In the genomic region with DNA sequence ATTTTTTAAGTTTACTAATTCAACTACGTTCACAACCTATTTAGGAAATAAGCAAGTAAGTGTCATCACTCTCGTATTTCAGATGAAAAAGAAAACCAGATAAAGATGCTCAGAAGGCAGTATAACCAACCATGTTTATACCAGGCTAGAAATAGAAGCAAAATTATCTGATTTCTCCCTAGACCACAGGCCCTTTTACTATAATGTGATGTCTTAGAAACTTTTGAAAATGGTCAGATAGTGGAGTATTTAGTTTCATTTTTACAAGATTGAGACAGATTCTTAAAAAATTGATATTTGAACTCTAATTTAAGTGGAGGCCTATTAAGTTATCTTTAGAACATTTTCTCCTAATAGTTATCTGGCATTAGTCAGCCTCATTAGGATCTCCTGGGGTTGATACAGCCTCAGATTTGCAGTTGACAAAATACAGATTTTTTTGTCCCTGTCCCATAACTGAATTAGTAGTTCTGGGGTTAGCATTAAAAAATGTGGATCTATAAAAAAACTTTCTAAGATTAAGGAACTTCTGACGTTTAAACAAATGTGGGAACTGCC, we compare ENCODE assay signal across 26 cellular contexts.
"Had no signal": no experiment of that assay in that cellular context is flagged by ENCODE, and none has a peak within 500 bp of the region (broad histone marks: within the 10 kb centered on the region; RNA-seq: fewer than 3 reads in every experiment).

No MANE protein-coding gene starts in this region.

- H3K4me3 ChIP-seq: left ventricle myocardium inferior, lung, mucosa of descending colon, pancreas, prostate gland, skin epidermis, spleen, stomach, testis, thyroid gland, transverse colon, upper lobe of left lung, vagina had no signal

- DNase-seq: hypothalamus; islet precursor cell; left ventricle myocardium inferior; midbrain; mucosa of descending colon; naive thymus-derived CD4-positive, alpha-beta T cell; pancreas; posterior cingulate gyrus; retina; right cardiac atrium; spleen; stimulated activated CD4-positive, alpha-beta T cell treated with anti-CD3 and anti-CD28 coated beads, Interleukin-4, amount 100 ng/mL, for 4 hours; stimulated activated CD8-positive, alpha-beta memory T cell treated with anti-CD3 and anti-CD28 coated beads, Interleukin-4, amount 100 ng/mL, for 48 hours; stimulated activated naive CD4-positive, alpha-beta T cell treated with Interleukin-2 at 50 U/mL for 16 hours; stomach; testis; thyroid gland; transverse colon; upper lobe of left lung had no signal

- H3K9me3 ChIP-seq: left ventricle myocardium inferior, mucosa of descending colon, pancreas, prostate gland, stomach, testis, thyroid gland, transverse colon, upper lobe of left lung, vagina had no signal

- H3K27ac Mint-ChIP-seq: naive thymus-derived CD4-positive, alpha-beta T cell; natural killer cell treated with Interleukin-12 subunit alpha and Interleukin-12 subunit beta and Interleukin-15 and Interleukin-18, amount 100 ng/mL, for 72 hours; stimulated activated memory B cell treated with anti-CD40 and anti-IgM and Interleukin-4, amounts not matched to agents 10 μg/mL and 1 μg/mL and 100 μg/mL, for 72 hours had no signal

- H3K27me3 Mint-ChIP-seq: naive thymus-derived CD4-positive, alpha-beta T cell; natural killer cell treated with Interleukin-12 subunit alpha and Interleukin-12 subunit beta and Interleukin-15 and Interleukin-18, amount 100 ng/mL, for 72 hours; stimulated activated memory B cell treated with anti-CD40 and anti-IgM and Interleukin-4, amounts not matched to agents 10 μg/mL and 1 μg/mL and 100 μg/mL, for 72 hours had no signal

- H3K27ac ChIP-seq: left ventricle myocardium inferior, pancreas, prostate gland, skin epidermis, spleen, stomach, testis, thyroid gland, transverse colon, upper lobe of left lung, vagina had no signal

- H3K4me1 ChIP-seq: left ventricle myocardium inferior, pancreas, prostate gland, spleen, stomach, testis, thyroid gland, transverse colon, upper lobe of left lung, vagina had no signal

- H3K4me3 Mint-ChIP-seq: naive thymus-derived CD4-positive, alpha-beta T cell; natural killer cell treated with Interleukin-12 subunit alpha and Interleukin-12 subunit beta and Interleukin-15 and Interleukin-18, amount 100 ng/mL, for 72 hours; stimulated activated memory B cell treated with anti-CD40 and anti-IgM and Interleukin-4, amounts not matched to agents 10 μg/mL and 1 μg/mL and 100 μg/mL, for 72 hours had no signal

- H3K36me3 ChIP-seq: left ventricle myocardium inferior, pancreas, prostate gland, spleen, stomach, thyroid gland, transverse colon, upper lobe of left lung, vagina had no signal

- H3K27me3 ChIP-seq: pancreas, spleen, stomach, testis, thyroid gland, transverse colon, upper lobe of left lung, vagina had no signal

- ATAC-seq: mucosa of descending colon; naive thymus-derived CD4-positive, alpha-beta T cell; natural killer cell treated with Interleukin-12 subunit alpha and Interleukin-12 subunit beta and Interleukin-15 and Interleukin-18, amount 100 ng/mL, for 72 hours; pancreas; right cardiac atrium; sciatic nerve; stimulated activated memory B cell treated with anti-CD40 and anti-IgM and Interleukin-4, amounts not matched to agents 10 μg/mL and 1 μg/mL and 100 μg/mL, for 72 hours had no signal

- FAIRE-seq: pancreas had no signal

- H3K4me1 Mint-ChIP-seq: naive thymus-derived CD4-positive, alpha-beta T cell; stimulated activated memory B cell treated with anti-CD40 and anti-IgM and Interleukin-4, amounts not matched to agents 10 μg/mL and 1 μg/mL and 100 μg/mL, for 72 hours had no signal

- H3K9me3 Mint-ChIP-seq: stimulated activated memory B cell treated with anti-CD40 and anti-IgM and Interleukin-4, amounts not matched to agents 10 μg/mL and 1 μg/mL and 100 μg/mL, for 72 hours had no signal
